Comparison of ENCODE assay signal across 10 cellular contexts in genomic region chr20:36344517-36345132, GRCh38. TPM values are rescaled to one million over a fixed set of nuclear protein-coding genes. Genes with fewer than 3 reads are reported as not detected.
DNase-seq lines count a peak whose midpoint lies in the region; ATAC-seq lines count a peak whose summit lies in the region.
"Had no signal": no experiment of that assay in that cellular context is flagged by ENCODE, and none has a peak within 500 bp of the region (broad histone marks: within the 10 kb centered on the region; RNA-seq: fewer than 3 reads in every experiment).

No MANE protein-coding gene starts in this region.

- H3K4me3 ChIP-seq in HAP-1 = no peak overlapping the region
- H3K4me3 ChIP-seq: uterus had no signal

- peak; percentile 45 for DNase-seq in A172 (ENCODE audit: low spot score)
- DNase-seq in HAP-1 (ENCODE audit: low spot score in 2 of 2) = peak; percentile 51 to 78
- peak; percentile 13 to 24 for DNase-seq in activated CD4-positive, alpha-beta T cell treated with anti-CD3 and anti-CD28 coated beads, Interleukin-2, amount 50 U/mL, for 48 hours
- peak; percentile 56 for DNase-seq in iPS DF 4.7 (ENCODE audit: extremely low read depth, low spot score)
- no peak for DNase-seq in hippocampal formation (lab: John Stamatoyannopoulos, UW)
- no peak for DNase-seq in activated CD4-positive, CD25-positive, alpha-beta regulatory T cell treated with anti-CD3 and anti-CD28 coated beads, Interleukin-2, amount 50 U/mL, for 72 hours
- DNase-seq: T-helper 9 cell had no signal

- no peaks in the 10 kb centered on the region for H3K27me3 ChIP-seq in HAP-1 (ENCODE audit: low read depth)
- H3K27me3 ChIP-seq: uterus had no signal

- no peaks in the 10 kb centered on the region for H3K9me3 ChIP-seq in HAP-1
- H3K9me3 ChIP-seq: uterus had no signal

- H3K4me1 ChIP-seq in HAP-1 = no peaks in the 10 kb centered on the region
- H3K4me1 ChIP-seq: uterus had no signal

- no peaks in the 10 kb centered on the region for H3K36me3 ChIP-seq in HAP-1 (replicated peaks)
- H3K36me3 ChIP-seq: uterus had no signal

- in situ Hi-C loops in HAP-1 (cut with MboI; ENCODE audit: low sequenced_read_pairs) = no loop called here

- no peak for ATAC-seq in HG02981 (IDR thresholded peaks at IDR 0.05; ENCODE audit: unreplicated experiment)
- no peak for ATAC-seq in GM19397 (IDR thresholded peaks at IDR 0.05; ENCODE audit: unreplicated experiment)

RNA-seq across cellular contexts. Expression of gene DLGAP4, which starts 38.5 kb away (rescaled TPM):
- total RNA-seq in A172 (2014; rRNA removed; shearing (Covaris generic)) = 23.0 and 29.6 TPM in 2 replicates

Comparison
In these comparisons a context has a peak if more than half of its experiments do, and no peak if none do; other contexts are left out.
1. DNase-seq: peak in A172 (single experiment), HAP-1 (2 of 2), activated CD4-positive, alpha-beta T cell treated with anti-CD3 and anti-CD28 coated beads, Interleukin-2, amount 50 U/mL, for 48 hours (2 of 2) and iPS DF 4.7 (single experiment); none in hippocampal formation (0 of 2) and activated CD4-positive, CD25-positive, alpha-beta regulatory T cell treated with anti-CD3 and anti-CD28 coated beads, Interleukin-2, amount 50 U/mL, for 72 hours (single experiment).